In genomic region chr9:110047955-110048472, GRCh38 we compare ENCODE assay signal across 8 cellular contexts.
DNase-seq lines count a peak whose midpoint lies in the region; ATAC-seq and TF ChIP-seq lines count a peak whose summit lies in the region.

No MANE protein-coding gene starts in this region.

- peak overlapping the region; percentile 95 to 100 (median 98) for H3K4me3 Mint-ChIP-seq in naive B cell

- peaks cover 0 to 2% (median 0%) of the 10 kb centered on the region in 7 donors for H3K9me3 Mint-ChIP-seq in naive B cell

- H3K27me3 ChIP-seq in BLaER1 (peaks cover 53% of the 10 kb centered on the region), RWPE2 (ENCODE audit: insufficient read depth, poor library complexity, severe bottlenecking) (no peaks in the 10 kb centered on the region)

- no peaks in the 10 kb centered on the region for H3K9me3 ChIP-seq in BLaER1
- H3K9me3 ChIP-seq in RWPE2 (ENCODE audit: severe bottlenecking), result no peaks in the 10 kb centered on the region

- H3K4me2 ChIP-seq in BLaER1, result peak overlapping the region; percentile 99

- H3K27ac ChIP-seq in BLaER1 (no peak overlapping the region), RWPE2 (ENCODE audit: poor library complexity, severe bottlenecking) (peak overlapping the region; percentile 94)

- H3K4me1 ChIP-seq in BLaER1, result peaks cover 28% of the 10 kb centered on the region
- peaks cover 20% of the 10 kb centered on the region for H3K4me1 ChIP-seq in RWPE2 (ENCODE audit: insufficient read depth, poor library complexity, severe bottlenecking)

- peaks cover 40 to 58% (median 54%) of the 10 kb centered on the region in 3 donors for H3K4me1 Mint-ChIP-seq in naive B cell

- no peaks in the 10 kb centered on the region for H3K27me3 Mint-ChIP-seq in naive B cell

- H3K36me3 ChIP-seq in BLaER1, result no peaks in the 10 kb centered on the region
- peaks cover 22% of the 10 kb centered on the region for H3K36me3 ChIP-seq in RWPE2 (ENCODE audit: low read depth)

- ATAC-seq in GM18909 (IDR thresholded peaks at IDR 0.05; ENCODE audit: poor library complexity, unreplicated experiment) (peak; percentile 39), HG03095 (IDR thresholded peaks at IDR 0.05; ENCODE audit: unreplicated experiment) (peak; percentile 32), RWPE2 (ENCODE audit: low read depth) (peak; percentile 2; the same call in 1 of the 3 replicates), naive B cell (ENCODE audit: low read depth in 2 of 2) (peak; percentile 47 to 52)

- H3K4me3 ChIP-seq in BLaER1 (peak overlapping the region; percentile 70), RWPE2 (ENCODE audit: severe bottlenecking) (peak overlapping the region; percentile 92)

- H4K20me1 ChIP-seq in BLaER1, result peaks cover 18% of the 10 kb centered on the region

- no peaks in the 10 kb centered on the region for H3K36me3 Mint-ChIP-seq in naive B cell

- DNase-seq in RWPE2 (ENCODE audit: low spot score), result no peak
- peak; percentile 76 for DNase-seq in ecto neural progenitor cell (ENCODE audit: low spot score)
- no peak for DNase-seq in naive B cell
- no peak for DNase-seq in foreskin melanocyte
- DNase-seq in 8988T, result no peak

- TF ChIP-seq CTCF in RWPE2 (IDR thresholded peaks at IDR 0.05; ENCODE audit: poor library complexity, severe bottlenecking), result no peak

- peak overlapping the region; percentile 1; the same call in 1 of the 2 replicates for H3K9ac ChIP-seq in BLaER1

- peak overlapping the region; percentile 88 to 97 (median 92) for H3K27ac Mint-ChIP-seq in naive B cell
